In the genomic region with DNA sequence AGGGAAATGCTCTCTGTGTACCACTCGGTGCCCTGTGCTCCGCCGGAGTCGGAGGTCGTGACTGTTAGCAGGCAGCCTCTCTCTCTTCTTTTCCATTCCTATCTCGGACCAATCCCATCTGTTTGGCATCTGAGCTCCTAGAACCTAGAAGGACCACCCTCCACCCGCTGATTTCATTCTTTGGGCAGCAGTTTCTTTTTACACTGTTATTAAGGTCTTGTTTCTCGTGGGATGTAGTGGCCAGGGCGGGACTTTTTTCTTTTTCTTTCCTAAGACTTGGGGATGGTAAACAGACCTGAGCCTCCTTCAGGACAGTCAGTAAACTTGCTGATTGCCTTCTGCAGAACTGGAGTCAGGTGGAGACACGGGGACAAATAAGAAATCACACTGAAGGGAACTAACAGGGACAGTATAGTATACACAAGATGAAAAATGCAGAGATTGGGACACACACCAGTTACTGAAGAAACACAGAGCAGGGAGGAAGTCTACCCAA, we compare ENCODE assay signal across 2 cellular contexts.
TF ChIP-seq lines count a peak whose summit lies in the region.

No MANE protein-coding gene starts in this region.

TF ChIP-seq in SK-N-SH, 30 proteins besides CTCF, POLR2A, EP300 and RAD21 (continued from another document):
- TF ChIP-seq TCF12 (IDR thresholded peaks at IDR 0.05) = no peak
- no peak for TF ChIP-seq FOSL2 (IDR thresholded peaks at IDR 0.05; ENCODE audit: borderline replicate concordance, low read depth)
- no peak for TF ChIP-seq RXRA (IDR thresholded peaks at IDR 0.05; ENCODE audit: borderline replicate concordance, low read depth)
- no peak for TF ChIP-seq FOXJ3 (CRISPR knock-in tag; IDR thresholded peaks at IDR 0.05)
- no peak for TF ChIP-seq TAF1 (IDR thresholded peaks at IDR 0.05; ENCODE audit: borderline replicate concordance, low read depth, low read length)
- TF ChIP-seq, protein P1, sequence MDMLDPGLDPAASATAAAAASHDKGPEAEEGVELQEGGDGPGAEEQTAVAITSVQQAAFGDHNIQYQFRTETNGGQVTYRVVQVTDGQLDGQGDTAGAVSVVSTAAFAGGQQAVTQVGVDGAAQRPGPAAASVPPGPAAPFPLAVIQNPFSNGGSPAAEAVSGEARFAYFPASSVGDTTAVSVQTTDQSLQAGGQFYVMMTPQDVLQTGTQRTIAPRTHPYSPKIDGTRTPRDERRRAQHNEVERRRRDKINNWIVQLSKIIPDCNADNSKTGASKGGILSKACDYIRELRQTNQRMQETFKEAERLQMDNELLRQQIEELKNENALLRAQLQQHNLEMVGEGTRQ (IDR thresholded peaks at IDR 0.05; ENCODE audit: borderline replicate concordance, low read depth, low read length) = no peak
- TF ChIP-seq FOXM1 (IDR thresholded peaks at IDR 0.05; ENCODE audit: low read depth) = no peak

TF ChIP-seq in SK-N-SH treated with all-trans-retinoic acid at 6 μM for 48 hours, 23 proteins besides CTCF, POLR2A, EP300 and RAD21 (continued from another document):
- TF ChIP-seq ZNF565 (CRISPR knock-in tag; conservative IDR thresholded peaks at IDR 0.05; ENCODE audit: low read depth) (no peak), ARNTL (CRISPR knock-in tag; IDR thresholded peaks at IDR 0.05; ENCODE audit: borderline replicate concordance, low read depth) (no peak), ZFP3 (CRISPR knock-in tag; IDR thresholded peaks at IDR 0.05) (no peak), CSDC2 (CRISPR knock-in tag; IDR thresholded peaks at IDR 0.05) (no peak), GLIS3 (CRISPR knock-in tag; IDR thresholded peaks at IDR 0.05) (no peak), TCF4 (CRISPR knock-in tag; IDR thresholded peaks at IDR 0.05; ENCODE audit: borderline replicate concordance) (no peak), SNAI2 (CRISPR knock-in tag; IDR thresholded peaks at IDR 0.05) (no peak), ZNF70 (CRISPR knock-in tag; IDR thresholded peaks at IDR 0.05) (no peak)
- TF ChIP-seq, protein P2, sequence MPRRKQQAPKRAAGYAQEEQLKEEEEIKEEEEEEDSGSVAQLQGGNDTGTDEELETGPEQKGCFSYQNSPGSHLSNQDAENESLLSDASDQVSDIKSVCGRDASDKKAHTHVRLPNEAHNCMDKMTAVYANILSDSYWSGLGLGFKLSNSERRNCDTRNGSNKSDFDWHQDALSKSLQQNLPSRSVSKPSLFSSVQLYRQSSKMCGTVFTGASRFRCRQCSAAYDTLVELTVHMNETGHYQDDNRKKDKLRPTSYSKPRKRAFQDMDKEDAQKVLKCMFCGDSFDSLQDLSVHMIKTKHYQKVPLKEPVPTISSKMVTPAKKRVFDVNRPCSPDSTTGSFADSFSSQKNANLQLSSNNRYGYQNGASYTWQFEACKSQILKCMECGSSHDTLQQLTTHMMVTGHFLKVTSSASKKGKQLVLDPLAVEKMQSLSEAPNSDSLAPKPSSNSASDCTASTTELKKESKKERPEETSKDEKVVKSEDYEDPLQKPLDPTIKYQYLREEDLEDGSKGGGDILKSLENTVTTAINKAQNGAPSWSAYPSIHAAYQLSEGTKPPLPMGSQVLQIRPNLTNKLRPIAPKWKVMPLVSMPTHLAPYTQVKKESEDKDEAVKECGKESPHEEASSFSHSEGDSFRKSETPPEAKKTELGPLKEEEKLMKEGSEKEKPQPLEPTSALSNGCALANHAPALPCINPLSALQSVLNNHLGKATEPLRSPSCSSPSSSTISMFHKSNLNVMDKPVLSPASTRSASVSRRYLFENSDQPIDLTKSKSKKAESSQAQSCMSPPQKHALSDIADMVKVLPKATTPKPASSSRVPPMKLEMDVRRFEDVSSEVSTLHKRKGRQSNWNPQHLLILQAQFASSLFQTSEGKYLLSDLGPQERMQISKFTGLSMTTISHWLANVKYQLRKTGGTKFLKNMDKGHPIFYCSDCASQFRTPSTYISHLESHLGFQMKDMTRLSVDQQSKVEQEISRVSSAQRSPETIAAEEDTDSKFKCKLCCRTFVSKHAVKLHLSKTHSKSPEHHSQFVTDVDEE (CRISPR knock-in tag; IDR thresholded peaks at IDR 0.05) = no peak
- TF ChIP-seq, protein P3, sequence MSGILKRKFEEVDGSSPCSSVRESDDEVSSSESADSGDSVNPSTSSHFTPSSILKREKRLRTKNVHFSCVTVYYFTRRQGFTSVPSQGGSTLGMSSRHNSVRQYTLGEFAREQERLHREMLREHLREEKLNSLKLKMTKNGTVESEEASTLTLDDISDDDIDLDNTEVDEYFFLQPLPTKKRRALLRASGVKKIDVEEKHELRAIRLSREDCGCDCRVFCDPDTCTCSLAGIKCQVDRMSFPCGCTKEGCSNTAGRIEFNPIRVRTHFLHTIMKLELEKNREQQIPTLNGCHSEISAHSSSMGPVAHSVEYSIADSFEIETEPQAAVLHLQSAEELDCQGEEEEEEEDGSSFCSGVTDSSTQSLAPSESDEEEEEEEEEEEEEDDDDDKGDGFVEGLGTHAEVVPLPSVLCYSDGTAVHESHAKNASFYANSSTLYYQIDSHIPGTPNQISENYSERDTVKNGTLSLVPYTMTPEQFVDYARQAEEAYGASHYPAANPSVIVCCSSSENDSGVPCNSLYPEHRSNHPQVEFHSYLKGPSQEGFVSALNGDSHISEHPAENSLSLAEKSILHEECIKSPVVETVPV (CRISPR knock-in tag; IDR thresholded peaks at IDR 0.05) = no peak
